ENCODE assay signal across 13 cellular contexts in genomic region chr16:73298562-73298961, GRCh38.
DNase-seq lines count a peak whose midpoint lies in the region; ATAC-seq, FAIRE-seq and TF ChIP-seq lines count a peak whose summit lies in the region.
"Had no signal": no experiment of that assay in that cellular context is flagged by ENCODE, and none has a peak within 500 bp of the region (broad histone marks: within the 10 kb centered on the region; RNA-seq: fewer than 3 reads in every experiment).

No MANE protein-coding gene starts in this region.

- H3K4me2 ChIP-seq in H1 (ENCODE audit: insufficient read depth in 1 of 2, low read depth in 2 of 2, low read length in 2 of 2) (0 out of 4 replicates have a peak overlapping the region, but pooled peaks of 1 of the 2 experiments have one; percentile 4), neuronal stem cell (ENCODE audit: insufficient read depth, low read length, poor library complexity, severe bottlenecking) (no peak overlapping the region)

- H2BK120ac ChIP-seq in H1 (replicated peaks; ENCODE audit: low read depth, low read length), result no peak overlapping the region
- H2BK120ac ChIP-seq in neuronal stem cell (ENCODE audit: low read depth, low read length), result no peak overlapping the region

- no peak for TF ChIP-seq EP300 in H1 (IDR thresholded peaks at IDR 0.05; ENCODE audit: borderline replicate concordance in 1 of 2, low read depth in 2 of 2, low read length in 2 of 2)

- peaks cover 0 to 7% (median 0%) of the 10 kb centered on the region in 4 experiments; a peak in 2 of 7 replicates for H3K4me1 ChIP-seq in H1 (replicated peaks in 1 of 4; ENCODE audit: control insufficient read depth in 3 of 4, insufficient read depth in 4 of 4, low read length in 3 of 4)
- peaks cover 3 to 13% of the 10 kb centered on the region in 2 donors for H3K4me1 ChIP-seq in neuronal stem cell (ENCODE audit: control insufficient read depth in 2 of 2, insufficient read depth in 1 of 2, low read depth in 1 of 2, low read length in 2 of 2)

- no peak for TF ChIP-seq RAD21 in H1 (IDR thresholded peaks at IDR 0.05 in 1 of 2, conservative IDR thresholded peaks at IDR 0.05 in 1 of 2; ENCODE audit: low read depth in 2 of 2, low read length in 2 of 2)

- H3K27me3 ChIP-seq in H1 (replicated peaks in 1 of 4; ENCODE audit: control insufficient read depth in 3 of 4, extremely low read depth in 1 of 4, insufficient read depth in 3 of 4, low read length in 3 of 4), result no peaks in the 10 kb centered on the region
- no peaks in the 10 kb centered on the region for H3K27me3 ChIP-seq in neuronal stem cell (ENCODE audit: control insufficient read depth in 3 of 3, insufficient read depth in 3 of 3, low read depth in 1 of 3, low read length in 3 of 3)

- H3K14ac ChIP-seq in H1 (ENCODE audit: insufficient read length), result no peak overlapping the region
- H3K14ac ChIP-seq in neuronal stem cell (ENCODE audit: low read length), result no peak overlapping the region

- no peak for TF ChIP-seq CTCF in H1 (IDR thresholded peaks at IDR 0.05; ENCODE audit: control extremely low read depth in 1 of 3, insufficient read depth in 1 of 3, low read depth in 1 of 3, low read length in 3 of 3)

- H4K91ac ChIP-seq in H1 (replicated peaks; ENCODE audit: insufficient read length, low read length) (no peak overlapping the region), neuronal stem cell (ENCODE audit: low read depth, low read length, poor library complexity) (no peak overlapping the region)

- FAIRE-seq in H1 (lab: Jason Lieb, UNC) (peak; percentile 72), H54 (lab: Jason Lieb, UNC) (no peak)
- FAIRE-seq: colon had no signal

- no peak overlapping the region for H3K23ac ChIP-seq in H1 (ENCODE audit: insufficient read length)
- H3K23ac ChIP-seq in neuronal stem cell (ENCODE audit: low read depth, low read length, poor library complexity), result no peak overlapping the region

- H2BK5ac ChIP-seq in H1 (ENCODE audit: low read depth, low read length), result no peak overlapping the region
- no peak overlapping the region for H2BK5ac ChIP-seq in neuronal stem cell (ENCODE audit: low read length)

- no peak overlapping the region for H2AFZ ChIP-seq in H1 (ENCODE audit: low read length)
- peak overlapping the region; percentile 1 for H2AFZ ChIP-seq in neuronal stem cell (ENCODE audit: low read length)

- no peaks in the 10 kb centered on the region for H3K23me2 ChIP-seq in H1 (ENCODE audit: low read depth, low read length)

- H2BK12ac ChIP-seq in H1 (ENCODE audit: low read depth, low read length) (no peak overlapping the region), neuronal stem cell (ENCODE audit: low read length) (no peak overlapping the region)

- 82% methylated on average over 3 of the region's 3 CpGs; no CpG with 5 or more reads in 1 of the 2 experiments for WGBS in H1 (ENCODE audit: extremely low coverage in 1 of 2, insufficient coverage in 1 of 2, insufficient read length in 1 of 2, insufficient replicate concordance in 2 of 2, low coverage in 1 of 2, low lambda C conversion rate in 2 of 2, missing lambda C conversion rate in 1 of 2), 2 experiments
- WGBS in neuronal stem cell (ENCODE audit: extremely low coverage in 2 of 2, insufficient read length in 2 of 2, insufficient replicate concordance in 1 of 2), 2 donors, result no CpG with 5 or more reads among the region's 3 CpGs

- no peak overlapping the region for H3K18ac ChIP-seq in H1 (ENCODE audit: extremely low read depth, low read length)
- no peak overlapping the region for H3K18ac ChIP-seq in neuronal stem cell (ENCODE audit: low read length)

- no peak overlapping the region for H3K4me3 ChIP-seq in H1 (ENCODE audit: extremely low read depth in 1 of 4, insufficient read depth in 2 of 4, low read depth in 3 of 4, low read length in 4 of 4)
- H3K4me3 ChIP-seq in neuronal stem cell (ENCODE audit: low read length in 2 of 2), result no peak overlapping the region
- H3K4me3 ChIP-seq: lung had no signal

- H3K9me3 ChIP-seq in H1 (ENCODE audit: insufficient read depth in 2 of 2, low read depth in 1 of 2, low read length in 1 of 2) (no peaks in the 10 kb centered on the region), neuronal stem cell (replicated peaks in 1 of 2; ENCODE audit: control insufficient read depth in 2 of 2, insufficient read depth in 1 of 2, low read depth in 1 of 2, low read length in 2 of 2) (no peaks in the 10 kb centered on the region)

- no peaks in the 10 kb centered on the region for H4K20me1 ChIP-seq in H1 (replicated peaks in 1 of 2; ENCODE audit: control insufficient read depth in 1 of 2, insufficient read depth in 2 of 2, low read length in 2 of 2)

- TF ChIP-seq POLR2A in H1 (IDR thresholded peaks at IDR 0.05; ENCODE audit: control extremely low read depth in 1 of 2, low read depth in 2 of 2, low read length in 2 of 2) (no peak), H54 (IDR thresholded peaks at IDR 0.05; ENCODE audit: low read depth, low read length) (no peak)

- H2BK20ac ChIP-seq in H1 (ENCODE audit: low read length), result no peak overlapping the region

- no peaks in the 10 kb centered on the region for H3K79me2 ChIP-seq in H1 (ENCODE audit: control insufficient read depth in 1 of 2, insufficient read depth in 2 of 2, low read length in 2 of 2)

- H3K27ac ChIP-seq in H1 (ENCODE audit: low read depth, low read length) (no peak overlapping the region), neuronal stem cell (replicated peaks; ENCODE audit: low read length) (no peak overlapping the region)

- DNase-seq in HuH-7.5 (ENCODE audit: low spot score) (peak; percentile 47), H1 (ENCODE audit: low read depth in 1 of 2, low spot score in 2 of 2) (no peak), neuronal stem cell (ENCODE audit: low spot score) (no peak), H54 (ENCODE audit: insufficient read length, low spot score) (no peak)
- DNase-seq: activated CD4-positive, alpha-beta memory T cell treated with anti-CD3 and anti-CD28 coated beads for 36 hours; activated gamma-delta T cell treated with Interleukin-2 at 50 U/mL for 16 hours; NCI-H146; T-cell had no signal

- CTCF ChIA-PET in H1 (lab: Charles Lee; ENCODE audit: partially characterized antibody), result interaction anchor here (0.6 kb wide), 2 partner anchors 389 to 735 kb away, joined by 3 read pairs; no protein-coding TSS in a partner anchor

- H3K79me1 ChIP-seq in H1 (ENCODE audit: low read depth, low read length), result no peaks in the 10 kb centered on the region
- H3K79me1 ChIP-seq in neuronal stem cell (ENCODE audit: low read depth, low read length), result no peaks in the 10 kb centered on the region

- no peak overlapping the region for H3K56ac ChIP-seq in H1 (replicated peaks; ENCODE audit: insufficient read length, low read depth, low read length)

- H3K36me3 ChIP-seq in H1 (ENCODE audit: control insufficient read depth in 2 of 4, insufficient read depth in 4 of 4, low read length in 3 of 4) (no peaks in the 10 kb centered on the region), neuronal stem cell (replicated peaks in 1 of 2; ENCODE audit: control insufficient read depth in 2 of 2, insufficient read depth in 2 of 2, low read length in 2 of 2) (no peaks in the 10 kb centered on the region)

- H4K5ac ChIP-seq in H1 (ENCODE audit: insufficient read length, low read depth, low read length), result no peak overlapping the region

- H2BK15ac ChIP-seq in H1 (ENCODE audit: low read length) (no peak overlapping the region), neuronal stem cell (ENCODE audit: low read length) (no peak overlapping the region)

- H3K9ac ChIP-seq in H1 (replicated peaks in 1 of 4; ENCODE audit: extremely low read depth in 1 of 4, low read depth in 3 of 4, low read length in 3 of 4), result no peak overlapping the region
- no peak overlapping the region for H3K9ac ChIP-seq in neuronal stem cell (ENCODE audit: low read depth, low read length, poor library complexity)

- H3K4ac ChIP-seq in H1 (replicated peaks; ENCODE audit: insufficient read length, low read depth, low read length), result no peak overlapping the region
- no peak overlapping the region for H3K4ac ChIP-seq in neuronal stem cell (ENCODE audit: low read length)

- H4K8ac ChIP-seq in H1 (ENCODE audit: extremely low read depth, insufficient read depth, low read length) (no peak overlapping the region), neuronal stem cell (ENCODE audit: low read depth, low read length) (no peak overlapping the region)

- H2AK5ac ChIP-seq in H1 (ENCODE audit: low read depth, low read length), result no peak overlapping the region
- no peak overlapping the region for H2AK5ac ChIP-seq in neuronal stem cell (ENCODE audit: low read depth, low read length)

- ATAC-seq in GM19397 (IDR thresholded peaks at IDR 0.05; ENCODE audit: unreplicated experiment) (peak; percentile 48), HG02870 (IDR thresholded peaks at IDR 0.05; ENCODE audit: unreplicated experiment) (no peak), HG02623 (IDR thresholded peaks at IDR 0.05; ENCODE audit: unreplicated experiment) (no peak)
- ATAC-seq: T-cell had no signal

- POLR2A ChIA-PET in H1 (lab: Charles Lee; ENCODE audit: partially characterized antibody), result no interaction called here

TF ChIP-seq in H1, 55 proteins besides CTCF, POLR2A, EP300 and RAD21:
- TF ChIP-seq TEAD4 (IDR thresholded peaks at IDR 0.05; ENCODE audit: low read depth, low read length) (peak; percentile 95), SP1 (IDR thresholded peaks at IDR 0.05; ENCODE audit: low read depth, low read length) (0 out of 2 replicates have a peak, but pooled peaks have one; percentile 31), ASH2L (IDR thresholded peaks at IDR 0.05; ENCODE audit: low read length) (peak; percentile 19), ATF2 (IDR thresholded peaks at IDR 0.05; ENCODE audit: low read length) (no peak)
